In the genomic region with DNA sequence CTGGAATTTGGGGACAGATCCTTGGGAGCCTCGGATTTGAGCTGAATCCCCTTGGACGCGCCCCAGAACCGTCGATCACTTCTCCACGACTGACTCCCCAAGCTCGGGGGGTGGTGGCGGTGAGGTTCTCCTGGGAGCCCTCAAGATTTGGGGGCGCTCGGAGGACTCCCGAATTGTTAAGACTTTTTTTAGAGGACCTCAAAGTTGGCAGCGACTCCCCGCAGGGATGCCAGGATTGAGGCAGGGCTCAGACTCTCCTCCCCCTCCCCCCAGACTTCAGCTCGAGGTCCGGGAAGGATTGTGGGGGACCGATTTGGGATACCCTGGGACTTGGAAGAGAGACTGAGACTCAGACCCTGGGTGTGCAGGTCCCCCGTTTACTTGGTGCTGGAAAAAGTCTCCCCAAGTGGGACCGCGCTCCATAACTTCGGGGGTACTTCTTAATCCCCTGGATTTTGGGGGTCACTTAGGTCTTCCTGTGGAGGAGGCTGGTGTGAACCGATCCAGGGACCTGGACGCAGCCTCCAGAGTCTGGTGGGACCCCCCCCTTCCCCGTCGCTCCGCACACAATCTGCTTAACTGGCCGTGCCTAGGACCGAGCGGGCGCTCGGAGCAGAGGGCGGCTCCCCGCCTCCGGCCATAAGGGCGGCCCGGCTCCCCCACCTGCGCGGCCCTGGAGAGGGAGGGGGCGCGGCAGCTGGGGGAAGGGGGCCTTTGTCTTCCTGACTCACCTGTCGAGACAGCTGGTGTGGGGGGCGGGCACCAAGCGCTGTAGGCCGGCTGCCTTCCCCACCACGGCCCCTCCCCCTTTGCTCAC, we compare ENCODE assay signal across 8 cellular contexts. TPM values are rescaled to one million over a fixed set of nuclear protein-coding genes. Genes with fewer than 3 reads are reported as not detected.
DNase-seq lines count a peak whose midpoint lies in the region; ATAC-seq and TF ChIP-seq lines count a peak whose summit lies in the region.

No MANE protein-coding gene starts in this region.

- ATAC-seq in HG02678 (IDR thresholded peaks at IDR 0.05; ENCODE audit: unreplicated experiment), result no peak

- H3K27ac ChIP-seq in SJCRH30, result peak overlapping the region; percentile 76
- peak overlapping the region; percentile 91 for H3K27ac ChIP-seq in brain microvascular endothelial cell

- H3K4me3 ChIP-seq in SJCRH30 (peak overlapping the region; percentile 86), brain microvascular endothelial cell (ENCODE audit: low read depth, low read length) (peak overlapping the region; percentile 91), kidney epithelial cell (ENCODE audit: low read depth, low read length) (peak overlapping the region; percentile 85)

- H3K4me1 ChIP-seq in SJCRH30, result no peaks in the 10 kb centered on the region

- DNase-seq in NK-92 treated with Interleukin-12 subunit alpha and Interleukin-12 subunit beta, amount 100 ng/mL, for 24 hours (lab: John Stamatoyannopoulos, UW), result peak; percentile 49
- DNase-seq in NK-92 (lab: John Stamatoyannopoulos, UW; ENCODE audit: unreplicated experiment) (no peak), SJCRH30 (peak; percentile 68 to 77), brain microvascular endothelial cell (no peak), kidney epithelial cell (ENCODE audit: low read depth) (no peak), GM19238 (ENCODE audit: insufficient read length, low spot score) (no peak)
- peak; percentile 75 for DNase-seq in stimulated activated CD8-positive, alpha-beta memory T cell treated with anti-CD3 and anti-CD28 coated beads, Interleukin-4, amount 100 ng/mL, for 48 hours

- TF ChIP-seq CTCF in brain microvascular endothelial cell (IDR thresholded peaks at IDR 0.05; ENCODE audit: low read depth, low read length, missing control alignments) (no peak), kidney epithelial cell (IDR thresholded peaks at IDR 0.05; ENCODE audit: insufficient read depth, low read length, poor library complexity, severe bottlenecking) (no peak)

- in situ Hi-C loops in brain microvascular endothelial cell (cut with HindIII; ENCODE audit: low pct_ligation_motif_present, low sequenced_read_pairs), result no loop called here

- no peaks in the 10 kb centered on the region for H3K36me3 ChIP-seq in SJCRH30
- H3K36me3 ChIP-seq in brain microvascular endothelial cell (replicated peaks), result peaks cover 6% of the 10 kb centered on the region
- H3K36me3 ChIP-seq in kidney epithelial cell (ENCODE audit: control insufficient read depth, insufficient read depth, low read length), result no peaks in the 10 kb centered on the region

- H3K27me3 ChIP-seq in SJCRH30, result no peaks in the 10 kb centered on the region
- no peaks in the 10 kb centered on the region for H3K27me3 ChIP-seq in brain microvascular endothelial cell (replicated peaks)
- no peaks in the 10 kb centered on the region for H3K27me3 ChIP-seq in kidney epithelial cell (ENCODE audit: control insufficient read depth, insufficient read depth, low read length)

- no peaks in the 10 kb centered on the region for H3K9me3 ChIP-seq in SJCRH30 (replicated peaks)

RNA-seq across cellular contexts. Expression of a gene that starts 0.8 kb away (rescaled TPM):
- total RNA-seq in SJCRH30 (2014; rRNA removed; shearing (Covaris generic)), result 43.8 and 48.8 TPM in 2 replicates
- 228 and 248 TPM in 2 replicates for total RNA-seq in kidney epithelial cell

RNA-seq across cellular contexts. Expression of a gene that starts 9.8 kb away (rescaled TPM):
- 1.0 and 1.4 TPM in 2 replicates for total RNA-seq in SJCRH30 (2014; rRNA removed; shearing (Covaris generic))
- 0.48 TPM in 1 of 2 replicates, not detected in the other for total RNA-seq in kidney epithelial cell

RNA-seq across cellular contexts. Expression of a gene that starts 11.2 kb away (rescaled TPM):
- 29.3 and 30.9 TPM in 2 replicates for total RNA-seq in SJCRH30 (2014; rRNA removed; shearing (Covaris generic))
- 13.4 and 18.5 TPM in 2 replicates for total RNA-seq in kidney epithelial cell

RNA-seq across cellular contexts. Expression of a gene that starts 40.3 kb away (rescaled TPM):
- 0.35 and 0.40 TPM in 2 replicates for total RNA-seq in SJCRH30 (2014; rRNA removed; shearing (Covaris generic))
- 1.6 and 5.3 TPM in 2 replicates for total RNA-seq in kidney epithelial cell

Comparison
In these comparisons a context has a peak if more than half of its experiments do, and no peak if none do; other contexts are left out.
1. DNase-seq: peak in NK-92 treated with Interleukin-12 subunit alpha and Interleukin-12 subunit beta, amount 100 ng/mL, for 24 hours (single experiment), SJCRH30 (2 of 2) and stimulated activated CD8-positive, alpha-beta memory T cell treated with anti-CD3 and anti-CD28 coated beads, Interleukin-4, amount 100 ng/mL, for 48 hours (single experiment); none in NK-92 (single experiment), brain microvascular endothelial cell (single experiment), kidney epithelial cell (single experiment) and GM19238 (single experiment).
2. Peak in every context shown above with its lines, with median percentiles within 50 percentile points of each other: H3K4me3 ChIP-seq.